Comparison of ENCODE assay signal across 1 cellular context in the genomic region with DNA sequence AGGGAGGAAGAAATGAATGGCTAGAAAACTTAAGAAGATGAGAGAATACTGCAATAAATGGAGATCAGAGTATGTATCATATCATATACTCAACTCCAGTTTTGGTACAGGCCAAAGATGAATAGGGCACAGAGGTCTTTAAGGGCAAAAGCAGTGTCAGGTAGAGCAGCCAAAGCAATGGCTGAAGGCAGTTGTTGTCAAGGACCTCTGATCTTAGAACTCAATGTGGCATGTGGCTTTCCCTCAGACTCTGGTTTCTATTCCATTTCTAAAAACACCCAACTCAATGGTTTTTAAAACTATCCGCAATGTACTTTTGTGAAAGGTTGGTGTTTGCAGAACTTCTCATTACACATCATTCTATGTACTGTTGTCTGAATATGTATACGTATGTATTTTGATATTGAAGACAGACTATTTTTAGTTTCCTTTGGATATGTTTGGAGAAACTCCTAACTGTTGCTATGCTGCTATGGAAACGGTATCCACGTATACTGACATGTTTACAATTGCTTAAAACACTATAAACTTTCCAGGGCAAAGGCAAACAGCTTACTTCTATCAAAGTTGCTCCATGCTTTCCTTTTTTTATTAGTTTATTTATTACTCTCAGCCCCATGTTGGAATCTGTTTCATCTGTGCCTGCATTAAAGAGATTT.
TF ChIP-seq lines count a peak whose summit lies in the region.

No MANE protein-coding gene starts in this region.

TF ChIP-seq in GM12878, 131 proteins besides CTCF, POLR2A, EP300 and RAD21 (continued from another document and continues in another):
- TF ChIP-seq POLR2AphosphoS2 (IDR thresholded peaks at IDR 0.05; ENCODE audit: low read depth, low read length) (no peak), YY1 (IDR thresholded peaks at IDR 0.05; ENCODE audit: low read depth, low read length) (peak; percentile 50; the same call in 1 of the 2 replicates), LARP7 (IDR thresholded peaks at IDR 0.05) (no peak), PAX5 (IDR thresholded peaks at IDR 0.05; ENCODE audit: borderline replicate concordance, low read depth, low read length) (no peak), CEBPB (IDR thresholded peaks at IDR 0.05; ENCODE audit: borderline replicate concordance in 1 of 2, low read depth in 2 of 2, low read length in 2 of 2) (no peak), IKZF1 (conservative IDR thresholded peaks at IDR 0.05) (0 out of 2 replicates have a peak, but pooled peaks have one; percentile 10), EZH2 (IDR thresholded peaks at IDR 0.05; ENCODE audit: borderline replicate concordance, control insufficient read depth, low read depth, low read length) (no peak), MTA2 (IDR thresholded peaks at IDR 0.05; ENCODE audit: low read depth) (no peak), MLLT1 (IDR thresholded peaks at IDR 0.05) (no peak), ZZZ3 (IDR thresholded peaks at IDR 0.05; ENCODE audit: control insufficient read depth, insufficient read length, low read depth) (no peak), IKZF2 (IDR thresholded peaks at IDR 0.05) (no peak), CHD4 (IDR thresholded peaks at IDR 0.05) (no peak), SUPT20H (IDR thresholded peaks at IDR 0.05; ENCODE audit: borderline replicate concordance, control insufficient read depth, low read depth, low read length) (no peak), SIN3A (IDR thresholded peaks at IDR 0.05; ENCODE audit: low read depth, low read length) (no peak), NRF1 (conservative IDR thresholded peaks at IDR 0.05; ENCODE audit: low read depth, low read length) (no peak), USF2 (IDR thresholded peaks at IDR 0.05; ENCODE audit: borderline replicate concordance, low read depth, low read length) (no peak), REST (IDR thresholded peaks at IDR 0.05; ENCODE audit: low read depth, low read length) (no peak), KAT2A (conservative IDR thresholded peaks at IDR 0.05; ENCODE audit: control insufficient read depth, low read depth, low read length) (no peak), ZNF592 (IDR thresholded peaks at IDR 0.05) (no peak), ESRRA (IDR thresholded peaks at IDR 0.05; ENCODE audit: low read length) (no peak), KDM1A (IDR thresholded peaks at IDR 0.05; ENCODE audit: borderline replicate concordance) (no peak), ZBED1 (IDR thresholded peaks at IDR 0.05; ENCODE audit: borderline replicate concordance) (no peak), POLR2AphosphoS5 (IDR thresholded peaks at IDR 0.05; ENCODE audit: low read length) (no peak), TCF7 (IDR thresholded peaks at IDR 0.05; ENCODE audit: borderline replicate concordance) (no peak), E4F1 (IDR thresholded peaks at IDR 0.05; ENCODE audit: borderline replicate concordance, partially characterized antibody) (no peak), SMAD5 (IDR thresholded peaks at IDR 0.05; ENCODE audit: low read depth) (no peak), ZBTB33 (IDR thresholded peaks at IDR 0.05) (no peak), MYB (IDR thresholded peaks at IDR 0.05; ENCODE audit: borderline replicate concordance, low read depth, low read length) (no peak), TCF12 (IDR thresholded peaks at IDR 0.05; ENCODE audit: low read depth, low read length) (no peak), USF1 (IDR thresholded peaks at IDR 0.05; ENCODE audit: borderline replicate concordance, extremely low read length, insufficient read depth, low read depth, low read length) (no peak), PAX8 (IDR thresholded peaks at IDR 0.05) (no peak), SP1 (IDR thresholded peaks at IDR 0.05; ENCODE audit: low read depth, low read length) (no peak), BCLAF1 (IDR thresholded peaks at IDR 0.05) (no peak), STAT3 (IDR thresholded peaks at IDR 0.05; ENCODE audit: low read depth, low read length) (no peak), CREM (IDR thresholded peaks at IDR 0.05; ENCODE audit: low read depth) (no peak), ZNF24 (IDR thresholded peaks at IDR 0.05) (peak; percentile 32; the same call in 1 of the 2 replicates)
